8 cellular contexts compared by ENCODE assay signal in the genomic region with DNA sequence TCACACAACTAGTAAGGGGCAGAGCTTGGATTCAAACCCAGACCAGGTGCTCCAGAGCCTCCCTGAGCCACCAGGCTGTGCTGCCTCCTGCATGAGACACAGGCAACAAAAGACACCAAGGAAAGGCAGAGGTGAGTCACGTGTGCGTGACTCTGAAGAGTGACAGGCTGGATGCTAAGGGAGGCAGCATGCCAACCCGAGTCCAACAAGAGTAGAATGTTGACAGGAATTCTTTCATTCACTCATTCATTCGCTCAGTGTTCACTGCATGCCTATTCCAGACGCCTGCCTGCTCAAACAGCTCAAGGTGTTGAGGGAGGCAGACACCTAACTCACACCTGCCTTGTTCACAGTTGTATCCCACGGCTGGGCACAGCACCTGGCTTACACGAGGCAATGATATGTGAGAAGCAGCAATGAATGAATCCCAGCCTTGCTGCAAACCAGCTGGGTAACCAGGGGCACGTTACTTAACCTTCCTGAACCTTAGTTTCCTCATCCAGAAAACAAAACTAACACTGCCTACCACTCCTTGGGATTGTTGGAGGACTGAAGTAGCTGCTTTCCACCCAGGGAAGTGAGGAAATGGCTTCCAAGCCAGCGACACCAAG.
A peak's percentile ranks its signal among the peaks of the same experiment; 100 is the strongest.
DNase-seq lines count a peak whose midpoint lies in the region; ATAC-seq and TF ChIP-seq lines count a peak whose summit lies in the region.

No MANE protein-coding gene starts in this region.

- no peak overlapping the region for H2AK5ac ChIP-seq in neuronal stem cell (ENCODE audit: low read depth, low read length)

- DNase-seq in Daoy (ENCODE audit: low read depth) (peak; percentile 68), coronary artery (ENCODE audit: low spot score) (no peak), osteoblast (ENCODE audit: insufficient read length, low spot score, missing footprints) (peak; percentile 26), NCI-H524 (lab: John Stamatoyannopoulos, UW) (no peak), neuronal stem cell (ENCODE audit: low spot score) (no peak)

- H3K79me1 ChIP-seq in neuronal stem cell (ENCODE audit: low read depth, low read length): peaks cover 4% of the 10 kb centered on the region

- peak overlapping the region; percentile 49 for H3K4me3 ChIP-seq in coronary artery
- no peak overlapping the region for H3K4me3 ChIP-seq in osteoblast (ENCODE audit: insufficient read depth, low read length)
- no peak overlapping the region for H3K4me3 ChIP-seq in neuronal stem cell (ENCODE audit: low read length in 2 of 2)

- H3K27me3 ChIP-seq in osteoblast (ENCODE audit: insufficient read depth, low read length) (no peaks in the 10 kb centered on the region), neuronal stem cell (ENCODE audit: control insufficient read depth in 3 of 3, insufficient read depth in 3 of 3, low read depth in 1 of 3, low read length in 3 of 3) (no peaks in the 10 kb centered on the region)

- no peak overlapping the region for H3K14ac ChIP-seq in neuronal stem cell (ENCODE audit: low read length)

- no peak overlapping the region for H3K18ac ChIP-seq in neuronal stem cell (ENCODE audit: low read length)

- no peak overlapping the region for H2BK5ac ChIP-seq in neuronal stem cell (ENCODE audit: low read length)

- no peak overlapping the region for H2BK12ac ChIP-seq in neuronal stem cell (ENCODE audit: low read length)

- H3K79me2 ChIP-seq in osteoblast (ENCODE audit: insufficient read depth, low read length): peaks cover 83% of the 10 kb centered on the region

- WGBS in neuronal stem cell (ENCODE audit: extremely low coverage in 2 of 2, insufficient read length in 2 of 2, insufficient replicate concordance in 1 of 2), 2 donors: no CpG with 5 or more reads among the region's 9 CpGs

- no peak overlapping the region for H4K91ac ChIP-seq in neuronal stem cell (ENCODE audit: low read depth, low read length, poor library complexity)

- no peak overlapping the region for H3K23ac ChIP-seq in neuronal stem cell (ENCODE audit: low read depth, low read length, poor library complexity)

- H2BK120ac ChIP-seq in neuronal stem cell (ENCODE audit: low read depth, low read length): no peak overlapping the region

- H3K36me3 ChIP-seq in osteoblast (ENCODE audit: insufficient read depth, low read length) (no peaks in the 10 kb centered on the region), neuronal stem cell (replicated peaks in 1 of 2; ENCODE audit: control insufficient read depth in 2 of 2, insufficient read depth in 2 of 2, low read length in 2 of 2) (peaks cover 0 to 3% of the 10 kb centered on the region in 2 donors)

- H3K9me3 ChIP-seq in osteoblast (ENCODE audit: low read depth, low read length) (no peaks in the 10 kb centered on the region), neuronal stem cell (replicated peaks in 1 of 2; ENCODE audit: control insufficient read depth in 2 of 2, insufficient read depth in 1 of 2, low read depth in 1 of 2, low read length in 2 of 2) (no peaks in the 10 kb centered on the region)

- no peak for TF ChIP-seq CTCF in coronary artery (IDR thresholded peaks at IDR 0.05)
- peak; percentile 38 for TF ChIP-seq CTCF in osteoblast (IDR thresholded peaks at IDR 0.05; ENCODE audit: extremely low read depth, low read depth, low read length)

- H3K9ac ChIP-seq in neuronal stem cell (ENCODE audit: low read depth, low read length, poor library complexity): no peak overlapping the region

- no peak overlapping the region for H2BK15ac ChIP-seq in neuronal stem cell (ENCODE audit: low read length)

- peak overlapping the region; percentile 0 for H3K4me2 ChIP-seq in osteoblast (ENCODE audit: insufficient read depth, low read length)
- H3K4me2 ChIP-seq in neuronal stem cell (ENCODE audit: insufficient read depth, low read length, poor library complexity, severe bottlenecking): no peak overlapping the region

- ATAC-seq in HG03469 (IDR thresholded peaks at IDR 0.05; ENCODE audit: unreplicated experiment) (peak; percentile 12), GM21619 (IDR thresholded peaks at IDR 0.05; ENCODE audit: unreplicated experiment) (no peak), HG03457 (IDR thresholded peaks at IDR 0.05; ENCODE audit: unreplicated experiment) (no peak)

- H4K8ac ChIP-seq in neuronal stem cell (ENCODE audit: low read depth, low read length): no peak overlapping the region

- no peak overlapping the region for H3K4ac ChIP-seq in neuronal stem cell (ENCODE audit: low read length)

- peak overlapping the region; percentile 96 to 99 for H3K27ac ChIP-seq in coronary artery
- peak overlapping the region; percentile 95 for H3K27ac ChIP-seq in osteoblast (ENCODE audit: low read depth, low read length)
- H3K27ac ChIP-seq in neuronal stem cell (replicated peaks; ENCODE audit: low read length): no peak overlapping the region

- H4K20me1 ChIP-seq in osteoblast (ENCODE audit: insufficient read depth, low read length): peaks cover 2% of the 10 kb centered on the region

- H3K4me1 ChIP-seq in osteoblast (ENCODE audit: insufficient read depth, low read length) (peaks cover 58% of the 10 kb centered on the region), neuronal stem cell (ENCODE audit: control insufficient read depth in 2 of 2, insufficient read depth in 1 of 2, low read depth in 1 of 2, low read length in 2 of 2) (peaks cover 17 to 27% of the 10 kb centered on the region in 2 donors)

- no peak overlapping the region for H2AFZ ChIP-seq in osteoblast (ENCODE audit: low read length)
- H2AFZ ChIP-seq in neuronal stem cell (ENCODE audit: low read length): no peak overlapping the region

Comparison
In these comparisons a context has a peak if more than half of its experiments do, and no peak if none do; other contexts are left out.
1. DNase-seq: peak in Daoy (single experiment) and osteoblast (single experiment); none in coronary artery (single experiment), NCI-H524 (0 of 2) and neuronal stem cell (single experiment).